ENCODE assay signal across 24 cellular contexts in the genomic region with DNA sequence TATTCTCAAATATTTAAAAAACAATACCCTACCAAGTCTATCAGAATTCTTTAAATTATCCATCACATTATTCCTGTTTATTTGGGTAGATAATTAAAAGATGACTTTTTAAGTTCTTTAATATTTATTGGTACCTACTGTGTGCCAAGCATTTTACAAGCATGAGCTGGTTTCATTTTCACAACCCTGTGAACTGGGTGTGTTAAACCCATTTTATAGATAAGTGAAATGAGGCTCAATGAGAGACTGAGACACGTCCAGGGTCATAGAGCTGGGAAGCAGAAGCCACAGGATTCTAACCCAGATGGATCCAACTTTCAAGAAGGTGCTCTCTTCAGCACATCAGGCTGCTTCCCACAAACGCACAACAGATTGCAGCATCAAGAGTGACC. TPM values are rescaled to one million over a fixed set of nuclear protein-coding genes. Genes with fewer than 3 reads are reported as not detected.
"Had no signal": no experiment of that assay in that cellular context is flagged by ENCODE, and none has a peak within 500 bp of the region (broad histone marks: within the 10 kb centered on the region; RNA-seq: fewer than 3 reads in every experiment).

No MANE protein-coding gene starts in this region.

- H3K36me3 Mint-ChIP-seq: activated CD4-positive, alpha-beta memory T cell treated with anti-CD3 and anti-CD28 coated beads for 36 hours; activated naive CD4-positive, alpha-beta T cell treated with anti-CD3 and anti-CD28 coated beads, Interleukin-2, amount 10 ng/mL, durations not matched to agents 7 days and 5 days; activated naive CD4-positive, alpha-beta T cell treated with anti-CD3 and anti-CD28 coated beads, Interleukin-2, amount 50 U/mL, for 72 hours; activated naive CD8-positive, alpha-beta T cell treated with anti-CD3 and anti-CD28 coated beads, Interleukin-2, amount 10 ng/mL, durations not matched to agents 7 days and 5 days had no signal

- H3K27ac Mint-ChIP-seq: activated CD4-positive, alpha-beta memory T cell treated with anti-CD3 and anti-CD28 coated beads for 36 hours; activated CD4-positive, alpha-beta T cell treated with anti-CD3 and anti-CD28 coated beads for 36 hours; activated CD4-positive, alpha-beta T cell treated with anti-CD3 and anti-CD28 coated beads, Interleukin-2, amount 10 ng/mL, durations not matched to agents 24 days and 14 days; activated naive CD4-positive, alpha-beta T cell treated with anti-CD3 and anti-CD28 coated beads, Interleukin-2, amount 10 ng/mL, durations not matched to agents 7 days and 5 days; activated naive CD4-positive, alpha-beta T cell treated with anti-CD3 and anti-CD28 coated beads, Interleukin-2, amount 50 U/mL, for 72 hours; activated naive CD8-positive, alpha-beta T cell treated with anti-CD3 and anti-CD28 coated beads, Interleukin-2, amount 10 ng/mL, durations not matched to agents 7 days and 5 days; activated T-cell treated with anti-CD3 and anti-CD28 coated beads, Interleukin-2, amount 50 U/mL, for 24 hours; activated T-cell treated with anti-CD3 and anti-CD28 coated beads, Interleukin-2, amount 50 U/mL, for 72 hours; endodermal cell had no signal

- H3K27me3 Mint-ChIP-seq: activated CD4-positive, alpha-beta T cell treated with anti-CD3 and anti-CD28 coated beads for 36 hours; activated naive CD8-positive, alpha-beta T cell treated with anti-CD3 and anti-CD28 coated beads, Interleukin-2, amount 10 ng/mL, durations not matched to agents 7 days and 5 days; activated T-cell treated with anti-CD3 and anti-CD28 coated beads, Interleukin-2, amount 50 U/mL, for 24 hours had no signal

- H3K4me3 Mint-ChIP-seq: activated CD4-positive, alpha-beta memory T cell treated with anti-CD3 and anti-CD28 coated beads for 36 hours; activated CD4-positive, alpha-beta T cell treated with anti-CD3 and anti-CD28 coated beads for 36 hours; activated CD4-positive, alpha-beta T cell treated with anti-CD3 and anti-CD28 coated beads, Interleukin-2, amount 10 ng/mL, durations not matched to agents 24 days and 14 days; activated naive CD4-positive, alpha-beta T cell treated with anti-CD3 and anti-CD28 coated beads, Interleukin-2, amount 10 ng/mL, durations not matched to agents 7 days and 5 days; activated naive CD8-positive, alpha-beta T cell treated with anti-CD3 and anti-CD28 coated beads, Interleukin-2, amount 10 ng/mL, durations not matched to agents 7 days and 5 days; activated T-cell treated with anti-CD3 and anti-CD28 coated beads, Interleukin-2, amount 50 U/mL, for 24 hours; activated T-cell treated with anti-CD3 and anti-CD28 coated beads, Interleukin-2, amount 50 U/mL, for 72 hours; endodermal cell had no signal

- H3K27ac ChIP-seq: colonic mucosa, esophagus squamous epithelium, gastroesophageal sphincter had no signal

- DNase-seq: activated CD4-positive, alpha-beta memory T cell treated with anti-CD3 and anti-CD28 coated beads for 36 hours; activated CD4-positive, alpha-beta T cell treated with anti-CD3 and anti-CD28 coated beads for 36 hours; activated CD4-positive, alpha-beta T cell treated with anti-CD3 and anti-CD28 coated beads, Interleukin-2, amount 10 ng/mL, durations not matched to agents 24 days and 14 days; activated CD4-positive, CD25-positive, alpha-beta regulatory T cell; activated CD4-positive, CD25-positive, alpha-beta regulatory T cell treated with anti-CD3 and anti-CD28 coated beads, Interleukin-2, amount 50 U/mL, for 72 hours; activated CD8-positive, alpha-beta memory T cell treated with anti-CD3 and anti-CD28 coated beads, Interleukin-2, amount 50 U/mL, for 48 hours; activated gamma-delta T cell; activated naive CD4-positive, alpha-beta T cell; activated naive CD4-positive, alpha-beta T cell treated with anti-CD3 and anti-CD28 coated beads, Interleukin-2, amount 10 ng/mL, durations not matched to agents 7 days and 5 days; activated naive CD8-positive, alpha-beta T cell treated with anti-CD3 and anti-CD28 coated beads, Interleukin-2, amount 10 ng/mL, durations not matched to agents 7 days and 5 days; activated T-cell treated with anti-CD3 and anti-CD28 coated beads for 4 hours; activated T-cell treated with anti-CD3 and anti-CD28 coated beads, Interleukin-2, amount 50 U/mL, for 24 hours; activated T-cell treated with anti-CD3 and anti-CD28 coated beads, Interleukin-2, amount 50 U/mL, for 72 hours; colonic mucosa; effector memory CD4-positive, alpha-beta T cell; endodermal cell; esophagus squamous epithelium; foreskin melanocyte; head of caudate nucleus; T-helper 2 cell had no signal

- H3K9me3 Mint-ChIP-seq: activated CD4-positive, alpha-beta memory T cell treated with anti-CD3 and anti-CD28 coated beads for 36 hours; activated CD4-positive, alpha-beta T cell treated with anti-CD3 and anti-CD28 coated beads, Interleukin-2, amount 10 ng/mL, durations not matched to agents 24 days and 14 days; activated naive CD4-positive, alpha-beta T cell treated with anti-CD3 and anti-CD28 coated beads, Interleukin-2, amount 10 ng/mL, durations not matched to agents 7 days and 5 days; activated naive CD4-positive, alpha-beta T cell treated with anti-CD3 and anti-CD28 coated beads, Interleukin-2, amount 50 U/mL, for 72 hours; activated naive CD8-positive, alpha-beta T cell treated with anti-CD3 and anti-CD28 coated beads, Interleukin-2, amount 10 ng/mL, durations not matched to agents 7 days and 5 days; activated T-cell treated with anti-CD3 and anti-CD28 coated beads, Interleukin-2, amount 50 U/mL, for 24 hours; activated T-cell treated with anti-CD3 and anti-CD28 coated beads, Interleukin-2, amount 50 U/mL, for 72 hours; endodermal cell had no signal

- H3K4me1 Mint-ChIP-seq: activated CD4-positive, alpha-beta T cell treated with anti-CD3 and anti-CD28 coated beads for 36 hours; activated CD4-positive, alpha-beta T cell treated with anti-CD3 and anti-CD28 coated beads, Interleukin-2, amount 10 ng/mL, durations not matched to agents 24 days and 14 days; activated naive CD4-positive, alpha-beta T cell treated with anti-CD3 and anti-CD28 coated beads, Interleukin-2, amount 10 ng/mL, durations not matched to agents 7 days and 5 days; activated naive CD8-positive, alpha-beta T cell treated with anti-CD3 and anti-CD28 coated beads, Interleukin-2, amount 10 ng/mL, durations not matched to agents 7 days and 5 days had no signal

RNA-seq across cellular contexts. Expression of a gene that starts 12.3 kb away (rescaled TPM):
- total RNA-seq: activated CD4-positive, alpha-beta memory T cell treated with anti-CD3 and anti-CD28 coated beads for 36 hours; activated naive CD4-positive, alpha-beta T cell treated with anti-CD3 and anti-CD28 coated beads, Interleukin-2, amount 50 U/mL, for 72 hours; activated naive CD8-positive, alpha-beta T cell treated with anti-CD3 and anti-CD28 coated beads, Interleukin-2, amount 10 ng/mL, durations not matched to agents 7 days and 5 days; activated T-cell treated with anti-CD3 and anti-CD28 coated beads, Interleukin-2, amount 50 U/mL, for 72 hours; fibroblast of lung; glomerular endothelial cell had no signal
- polyA plus RNA-seq: fibroblast of lung had no signal
